ENCODE assay signal across 1 cellular context in genomic region chr14:23086565-23086964, GRCh38.
TF ChIP-seq lines count a peak whose summit lies in the region.

No MANE protein-coding gene starts in this region.

TF ChIP-seq in K562, 482 proteins besides CTCF, POLR2A, EP300 and RAD21:
- TF ChIP-seq ZNF280A (IDR thresholded peaks at IDR 0.05; ENCODE audit: low read depth, partially characterized antibody) = no peak
- TF ChIP-seq NFIC (IDR thresholded peaks at IDR 0.05) = peak; percentile 63
